Comparison of ENCODE assay signal across 27 cellular contexts in genomic region chr19:7541828-7542443, GRCh38. TPM values are rescaled to one million over a fixed set of nuclear protein-coding genes. Genes with fewer than 3 reads are reported as not detected.
"Had no signal": no experiment of that assay in that cellular context is flagged by ENCODE, and none has a peak within 500 bp of the region (broad histone marks: within the 10 kb centered on the region; RNA-seq: fewer than 3 reads in every experiment).

No MANE protein-coding gene starts in this region.

- H3K4me1 ChIP-seq: adrenal gland, body of pancreas, colonic mucosa, left ventricle myocardium inferior, pancreas, prostate gland, testis had no signal

- H2AFZ ChIP-seq: hepatocyte had no signal

- H3K27me3 ChIP-seq: adrenal gland, body of pancreas, cardiac muscle cell, colonic mucosa, gastroesophageal sphincter, hepatocyte, pancreas, testis, transverse colon had no signal

- FAIRE-seq: pancreas, urothelium cell line had no signal

- H3K9me3 Mint-ChIP-seq: activated naive CD4-positive, alpha-beta T cell treated with anti-CD3 and anti-CD28 coated beads, Interleukin-2, amount 50 U/mL, for 72 hours; effector memory CD8-positive, alpha-beta T cell; nephron; T-helper 2 cell treated with Interferon-gamma antibody and Interleukin-4, amounts not matched to agents 5 μg/mL and 100 μg/mL, for 36 hours had no signal

- H3K36me3 ChIP-seq: cardiac muscle cell had no signal

- H3K79me2 ChIP-seq: hepatocyte had no signal

- H3K4me2 ChIP-seq: hepatocyte had no signal

- H3K27me3 Mint-ChIP-seq: activated CD8-positive, alpha-beta memory T cell treated with anti-CD3 and anti-CD28 coated beads, Interleukin-2, amount 10 ng/mL, durations not matched to agents 7 days and 5 days; effector memory CD8-positive, alpha-beta T cell had no signal

- H3K4me1 Mint-ChIP-seq: nephron had no signal

- DNase-seq: activated CD8-positive, alpha-beta memory T cell treated with anti-CD3 and anti-CD28 coated beads, Interleukin-2, amount 10 ng/mL, durations not matched to agents 7 days and 5 days; activated naive CD4-positive, alpha-beta T cell; body of pancreas; cerebellar nuclear complex; colonic mucosa; effector memory CD8-positive, alpha-beta T cell; left ventricle myocardium inferior; retina; testis; transverse colon had no signal

- H3K4me3 Mint-ChIP-seq: activated CD8-positive, alpha-beta memory T cell treated with anti-CD3 and anti-CD28 coated beads, Interleukin-2, amount 10 ng/mL, durations not matched to agents 7 days and 5 days; activated T-cell treated with anti-CD3 and anti-CD28 coated beads, Interleukin-2, amount 50 U/mL, for 72 hours; effector memory CD8-positive, alpha-beta T cell; nephron; T-helper 2 cell treated with Interferon-gamma antibody and Interleukin-4, amounts not matched to agents 5 μg/mL and 100 μg/mL, for 36 hours had no signal

- ATAC-seq: activated CD8-positive, alpha-beta memory T cell treated with anti-CD3 and anti-CD28 coated beads, Interleukin-2, amount 10 ng/mL, durations not matched to agents 7 days and 5 days; body of pancreas; effector memory CD8-positive, alpha-beta T cell; gastroesophageal sphincter; pancreas; sciatic nerve had no signal

- H3K9me3 ChIP-seq: adrenal gland, body of pancreas, colonic mucosa, gastroesophageal sphincter, left ventricle myocardium inferior, pancreas, prostate gland, testis, transverse colon had no signal

- H3K27ac ChIP-seq: adrenal gland, body of pancreas, cardiac muscle cell, colonic mucosa, gastroesophageal sphincter, hepatocyte, left ventricle myocardium inferior, pancreas, prostate gland, skin epidermis, testis, transverse colon, VCaP had no signal

- H3K27ac Mint-ChIP-seq: activated CD8-positive, alpha-beta memory T cell treated with anti-CD3 and anti-CD28 coated beads, Interleukin-2, amount 10 ng/mL, durations not matched to agents 7 days and 5 days; activated T-cell treated with anti-CD3 and anti-CD28 coated beads, Interleukin-2, amount 50 U/mL, for 72 hours; effector memory CD8-positive, alpha-beta T cell; nephron; T-helper 2 cell treated with Interferon-gamma antibody and Interleukin-4, amounts not matched to agents 5 μg/mL and 100 μg/mL, for 36 hours had no signal

- H3K4me3 ChIP-seq: adrenal gland, body of pancreas, cardiac muscle cell, colonic mucosa, gastroesophageal sphincter, hepatocyte, left ventricle myocardium inferior, pancreas, prostate gland, skin epidermis, testis, transverse colon had no signal

RNA-seq across cellular contexts. Expression of gene CAMSAP3, which starts 53.7 kb away (rescaled TPM):
- total RNA-seq: aorta, fibroblast of lung, fibroblast of villous mesenchyme, sciatic nerve had no signal
- polyA plus RNA-seq: fibroblast of lung had no signal
